Comparison of ENCODE assay signal across 9 cellular contexts in the genomic region with DNA sequence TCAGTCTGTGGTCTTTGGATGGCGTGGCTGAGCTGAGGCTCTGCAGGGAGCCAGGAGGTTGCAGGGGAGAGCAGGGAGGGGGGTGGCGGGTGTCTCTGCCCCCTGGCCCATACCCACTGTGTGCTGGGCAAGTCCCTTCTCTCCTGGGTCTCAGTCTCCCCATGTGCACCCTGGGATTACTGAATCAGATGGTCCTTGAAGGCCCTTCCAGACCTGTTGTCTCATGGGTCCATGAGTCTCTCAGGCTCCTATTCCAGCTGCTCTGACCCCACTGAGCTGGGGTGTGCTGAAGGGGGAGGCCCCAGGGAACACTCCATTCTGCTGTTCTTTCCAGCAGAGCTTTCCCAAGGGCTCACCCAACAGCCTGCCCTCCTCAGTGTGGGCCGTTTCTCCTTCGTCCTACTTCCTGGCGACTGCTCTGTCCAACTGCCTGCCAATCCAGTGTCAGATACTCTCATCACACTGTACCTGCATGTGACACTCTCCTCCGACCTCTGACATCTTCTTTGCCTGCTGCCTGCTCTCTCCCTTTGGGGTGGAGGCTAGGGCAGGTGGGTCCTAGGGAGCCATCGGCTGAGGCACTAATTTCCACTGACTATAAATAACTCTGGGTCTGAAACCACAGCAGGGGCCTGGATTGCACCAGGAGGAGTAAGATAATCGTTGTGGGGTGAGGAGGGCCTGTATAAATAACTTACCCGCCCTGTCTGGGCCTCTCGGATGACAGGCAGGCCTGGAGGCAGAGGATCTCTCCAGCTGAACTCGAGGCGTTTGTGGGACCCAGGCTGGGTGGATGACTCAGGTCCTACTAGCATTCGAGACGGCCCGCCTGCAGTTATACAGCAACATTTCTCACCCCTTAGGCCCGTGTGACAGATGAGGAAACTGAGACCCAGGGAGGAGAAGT.
DNase-seq lines count a peak whose midpoint lies in the region; ATAC-seq and TF ChIP-seq lines count a peak whose summit lies in the region.
"Had no signal": no experiment of that assay in that cellular context is flagged by ENCODE, and none has a peak within 500 bp of the region (broad histone marks: within the 10 kb centered on the region; RNA-seq: fewer than 3 reads in every experiment).

No MANE protein-coding gene starts in this region.

- H2BK15ac ChIP-seq in IMR-90 (ENCODE audit: low read depth, low read length): peak overlapping the region; percentile 43; the same call in 2 of the 3 replicates

- H4K20me1 ChIP-seq in IMR-90 (ENCODE audit: insufficient read depth, low read length): peaks cover 3% of the 10 kb centered on the region; the same call in 1 of the 2 replicates

- peak overlapping the region; percentile 26; the same call in 1 of the 2 replicates for H3K23ac ChIP-seq in IMR-90 (ENCODE audit: low read depth, low read length)

- DNase-seq in BJ (ENCODE audit: low read depth) (peak; percentile 64), IMR-90 (peak; percentile 96), myocyte (ENCODE audit: low read depth) (peak; percentile 97), G401 (ENCODE audit: low spot score) (no peak), suprapubic skin (ENCODE audit: low spot score in 2 of 2) (no peak)
- DNase-seq in activated naive CD8-positive, alpha-beta T cell treated with anti-CD3 and anti-CD28 coated beads, Interleukin-2, amount 50 U/mL, for 24 hours: peak; percentile 29
- DNase-seq: NCI-H524 had no signal

- no TSS peak for BruUV-seq in IMR-90 (replicated peaks; lab: Mats Ljungman, UMichigan)

- POLR2A ChIA-PET in BJ (lab: Charles Lee) (no interaction called here), IMR-90 (lab: Charles Lee; ENCODE audit: unreplicated experiment) (no interaction called here)

- dilution Hi-C loops in IMR-90 (cut with HindIII; ENCODE audit: low sequenced_read_pairs, unreplicated experiment): no loop called here

- no peak for TF ChIP-seq CTCF in BJ (IDR thresholded peaks at IDR 0.05; ENCODE audit: insufficient read depth, low read depth, low read length)
- TF ChIP-seq CTCF in IMR-90 (conservative IDR thresholded peaks at IDR 0.05; ENCODE audit: low read depth, low read length): no peak
- no peak for TF ChIP-seq CTCF in suprapubic skin (IDR thresholded peaks at IDR 0.05)

- H3K36me3 Mint-ChIP-seq in activated naive CD8-positive, alpha-beta T cell treated with anti-CD3 and anti-CD28 coated beads, Interleukin-2, amount 50 U/mL, for 24 hours (ENCODE audit: low read depth): no peaks in the 10 kb centered on the region

- H3K79me1 ChIP-seq in IMR-90 (ENCODE audit: low read depth in 1 of 2, low read length in 2 of 2): no peaks in the 10 kb centered on the region

- H2BK120ac ChIP-seq in IMR-90 (ENCODE audit: low read depth, low read length): peak overlapping the region; percentile 90; the same call in 1 of the 2 replicates

- H3K9ac ChIP-seq in IMR-90 (ENCODE audit: low read depth, low read length): no peak overlapping the region

- peak overlapping the region; percentile 43; the same call in 1 of the 2 replicates for H3K14ac ChIP-seq in IMR-90 (replicated peaks; ENCODE audit: low read depth, low read length)

- peaks cover 40% of the 10 kb centered on the region for H3K4me1 Mint-ChIP-seq in activated naive CD8-positive, alpha-beta T cell treated with anti-CD3 and anti-CD28 coated beads, Interleukin-2, amount 50 U/mL, for 24 hours

- intact Hi-C loops in IMR-90 (cut with micrococcal nuclease): loop anchor here (2.0 to 5.0 kb wide), 2 partner anchors 71 to 85 kb away; no protein-coding TSS in a partner anchor

- in situ Hi-C loops in IMR-90 (cut with MboI; ENCODE audit: low sequenced_read_pairs): loop anchor here (5.0 kb wide), 1 partner anchor 66 kb away; no protein-coding TSS in a partner anchor
- in situ Hi-C loops in G401 (cut with HindIII; ENCODE audit: low sequenced_read_pairs): no loop called here

- peak overlapping the region; percentile 69 for H2BK5ac ChIP-seq in IMR-90 (ENCODE audit: low read depth, low read length, poor library complexity, severe bottlenecking)

- peak overlapping the region; percentile 69 for H3K4ac ChIP-seq in IMR-90 (ENCODE audit: low read depth, low read length)

- no peak overlapping the region for H3K4me3 Mint-ChIP-seq in activated naive CD8-positive, alpha-beta T cell treated with anti-CD3 and anti-CD28 coated beads, Interleukin-2, amount 50 U/mL, for 24 hours

- ATAC-seq in IMR-90 (ENCODE audit: low read depth) (peak; percentile 92), HG03469 (IDR thresholded peaks at IDR 0.05; ENCODE audit: unreplicated experiment) (no peak), HG02840 (IDR thresholded peaks at IDR 0.05; ENCODE audit: low FRiP score, unreplicated experiment) (no peak)
- peak; percentile 48 for ATAC-seq in activated naive CD8-positive, alpha-beta T cell treated with anti-CD3 and anti-CD28 coated beads, Interleukin-2, amount 50 U/mL, for 24 hours

- peak overlapping the region; percentile 91 for H2BK20ac ChIP-seq in IMR-90 (ENCODE audit: low read depth, low read length)

- no CpG with 5 or more reads among the region's 16 CpGs for WGBS in IMR-90 (ENCODE audit: extremely low coverage in 2 of 2, insufficient read length in 1 of 2), 2 experiments
- 71% methylated on average over 11 of the region's 16 CpGs for WGBS in suprapubic skin

- H3K27ac ChIP-seq in IMR-90 (ENCODE audit: insufficient read depth, low read length) (no peak overlapping the region; the same call in 1 of the 2 replicates), suprapubic skin (no peak overlapping the region)

- H3K9me3 ChIP-seq in IMR-90 (ENCODE audit: control insufficient read depth, insufficient read depth, low read length) (no peaks in the 10 kb centered on the region), suprapubic skin (no peaks in the 10 kb centered on the region)

- peak overlapping the region; percentile 85 for H2AFZ ChIP-seq in IMR-90 (replicated peaks; ENCODE audit: low read length, poor library complexity)

- CTCF ChIA-PET in BJ (lab: Yijun Ruan, JAX) (interaction anchor here (1.5 kb wide), 1 partner anchor 14 kb away, joined by 3 read pairs; no protein-coding TSS in a partner anchor), IMR-90 (lab: Yijun Ruan, JAX) (no interaction called here)

- H3K27me3 Mint-ChIP-seq in activated naive CD8-positive, alpha-beta T cell treated with anti-CD3 and anti-CD28 coated beads, Interleukin-2, amount 50 U/mL, for 24 hours: no peaks in the 10 kb centered on the region

- H4K91ac ChIP-seq in IMR-90 (ENCODE audit: insufficient read depth, low read depth, low read length): peak overlapping the region; percentile 10; the same call in 1 of the 2 replicates

- TF ChIP-seq EP300 in suprapubic skin (IDR thresholded peaks at IDR 0.05): no peak

- H3K27ac Mint-ChIP-seq in activated naive CD8-positive, alpha-beta T cell treated with anti-CD3 and anti-CD28 coated beads, Interleukin-2, amount 50 U/mL, for 24 hours: peak overlapping the region; percentile 63

- H3K27me3 ChIP-seq in BJ (ENCODE audit: control insufficient read depth, insufficient read depth, low read length): no peaks in the 10 kb centered on the region
- H3K27me3 ChIP-seq in IMR-90 (ENCODE audit: control insufficient read depth, insufficient read depth, low read length): no peaks in the 10 kb centered on the region
- H3K27me3 ChIP-seq in suprapubic skin: no peaks in the 10 kb centered on the region

- peak overlapping the region; percentile 47 for H2AK9ac ChIP-seq in IMR-90 (replicated peaks; ENCODE audit: low read depth, low read length, poor library complexity)

- H3K4me1 ChIP-seq in IMR-90 (ENCODE audit: control insufficient read depth, insufficient read depth, low read length) (peaks cover 16% of the 10 kb centered on the region), suprapubic skin (no peaks in the 10 kb centered on the region)

- peak; percentile 30 for TF ChIP-seq RAD21 in IMR-90 (IDR thresholded peaks at IDR 0.05; ENCODE audit: low read length)

- H3K36me3 ChIP-seq in BJ (ENCODE audit: control insufficient read depth, insufficient read depth, low read length): no peaks in the 10 kb centered on the region
- H3K36me3 ChIP-seq in IMR-90 (ENCODE audit: control insufficient read depth, insufficient read depth, low read length): no peaks in the 10 kb centered on the region
- no peaks in the 10 kb centered on the region for H3K36me3 ChIP-seq in suprapubic skin

- H3K4me3 ChIP-seq in BJ (ENCODE audit: low read depth, low read length) (no peak overlapping the region), IMR-90 (ENCODE audit: insufficient read depth, low read depth, low read length) (no peak overlapping the region), suprapubic skin (no peak overlapping the region)

- peak overlapping the region in 1 of 2 experiments; percentile 82; a peak in 1 of 4 replicates for H4K8ac ChIP-seq in IMR-90 (ENCODE audit: low read depth in 2 of 2, low read length in 2 of 2)

- peaks cover 21% of the 10 kb centered on the region for H3K9me1 ChIP-seq in IMR-90 (ENCODE audit: insufficient read depth, low read length)

- peak overlapping the region; percentile 32; the same call in 1 of the 2 replicates for H3K4me2 ChIP-seq in IMR-90 (ENCODE audit: low read depth, low read length)

- peak overlapping the region; percentile 15; the same call in 1 of the 2 replicates for H3K18ac ChIP-seq in IMR-90 (ENCODE audit: low read depth, low read length)

- H3K9me3 Mint-ChIP-seq in activated naive CD8-positive, alpha-beta T cell treated with anti-CD3 and anti-CD28 coated beads, Interleukin-2, amount 50 U/mL, for 24 hours: no peaks in the 10 kb centered on the region

- no peak for TF ChIP-seq POLR2A in IMR-90 (IDR thresholded peaks at IDR 0.05; ENCODE audit: low read depth, low read length)
- TF ChIP-seq POLR2A in suprapubic skin (IDR thresholded peaks at IDR 0.05): no peak

- H3K56ac ChIP-seq in IMR-90 (ENCODE audit: extremely low read depth, insufficient read depth, low read length): no peak overlapping the region

- peak overlapping the region; percentile 96 for H2AK5ac ChIP-seq in IMR-90 (ENCODE audit: low read depth, low read length)

- no peak overlapping the region for H4K5ac ChIP-seq in IMR-90 (ENCODE audit: low read depth, low read length)

TF ChIP-seq in IMR-90, 13 proteins besides CTCF, POLR2A, EP300 and RAD21 (continues in another document):
- peak; percentile 76 for TF ChIP-seq CEBPB (IDR thresholded peaks at IDR 0.05; ENCODE audit: low read depth, low read length)
- peak; percentile 42; the same call in 1 of the 2 replicates for TF ChIP-seq MAZ (IDR thresholded peaks at IDR 0.05; ENCODE audit: borderline replicate concordance, low read depth, low read length)
- TF ChIP-seq NFE2L2 (IDR thresholded peaks at IDR 0.05; ENCODE audit: low read depth, low read length): peak; percentile 50; the same call in 1 of the 2 replicates
- peak; percentile 90 for TF ChIP-seq FOS (IDR thresholded peaks at IDR 0.05; ENCODE audit: low read depth, low read length)
- TF ChIP-seq RCOR1 (IDR thresholded peaks at IDR 0.05; ENCODE audit: insufficient replicate concordance, low read length): peak; percentile 92
- TF ChIP-seq MXI1 (IDR thresholded peaks at IDR 0.05; ENCODE audit: borderline replicate concordance, low read depth, low read length): no peak

Comparison
In these comparisons a context has a peak if more than half of its experiments do, and no peak if none do; other contexts are left out.
1. DNase-seq: peak in BJ (single experiment), IMR-90 (single experiment), activated naive CD8-positive, alpha-beta T cell treated with anti-CD3 and anti-CD28 coated beads, Interleukin-2, amount 50 U/mL, for 24 hours (single experiment) and myocyte (single experiment); none in G401 (single experiment) and suprapubic skin (0 of 2).
2. ATAC-seq: peak in IMR-90 (single experiment) and activated naive CD8-positive, alpha-beta T cell treated with anti-CD3 and anti-CD28 coated beads, Interleukin-2, amount 50 U/mL, for 24 hours (single experiment); none in HG03469 (single experiment) and HG02840 (single experiment).